In the genomic region with DNA sequence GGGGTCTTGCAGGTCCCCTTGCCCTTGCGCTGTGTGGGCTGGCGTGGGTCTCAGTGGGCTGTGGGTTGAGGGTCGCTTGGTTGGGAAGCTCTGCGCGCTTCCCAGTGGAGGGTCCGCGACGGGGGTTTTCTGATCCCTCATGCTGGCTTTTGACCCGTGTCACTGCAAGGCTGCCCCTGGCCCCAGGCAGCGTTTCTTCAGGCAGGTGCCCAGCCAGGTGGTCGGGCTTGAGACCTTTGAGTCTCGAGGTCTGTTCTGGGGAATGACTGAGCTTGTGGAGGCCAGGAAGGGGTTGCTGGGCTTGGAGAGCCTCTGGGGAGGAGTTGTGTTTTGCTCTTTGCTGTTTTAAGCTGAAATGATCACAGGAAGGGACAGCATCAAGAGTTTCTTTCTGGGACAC, we compare ENCODE assay signal across 1 cellular context.
TF ChIP-seq lines count a peak whose summit lies in the region.

No MANE protein-coding gene starts in this region.

TF ChIP-seq in H1, 55 proteins besides CTCF, POLR2A, EP300 and RAD21:
- TF ChIP-seq RXRA (IDR thresholded peaks at IDR 0.05; ENCODE audit: insufficient read depth, low read depth, low read length) = no peak
- TF ChIP-seq CREB1 (IDR thresholded peaks at IDR 0.05) = no peak
- no peak for TF ChIP-seq RNF2 (IDR thresholded peaks at IDR 0.05; ENCODE audit: borderline replicate concordance, low read depth, low read length, missing control alignments, poor library complexity, severe bottlenecking)
- no peak for TF ChIP-seq SIRT6 (IDR thresholded peaks at IDR 0.05; ENCODE audit: low read length)
- no peak for TF ChIP-seq TAF1 (IDR thresholded peaks at IDR 0.05; ENCODE audit: low read depth, low read length)
- no peak for TF ChIP-seq CBX8 (IDR thresholded peaks at IDR 0.05; ENCODE audit: borderline replicate concordance, low read depth, low read length)
- TF ChIP-seq BCL11A (IDR thresholded peaks at IDR 0.05; ENCODE audit: low read depth in 2 of 2, low read length in 2 of 2) = no peak
- TF ChIP-seq SUZ12 (IDR thresholded peaks at IDR 0.05; ENCODE audit: low read length) = no peak
- TF ChIP-seq SIN3A (conservative IDR thresholded peaks at IDR 0.05 in 1 of 2, IDR thresholded peaks at IDR 0.05 in 1 of 2; ENCODE audit: low read depth in 1 of 2, low read length in 2 of 2) = no peak
- TF ChIP-seq, protein P1, sequence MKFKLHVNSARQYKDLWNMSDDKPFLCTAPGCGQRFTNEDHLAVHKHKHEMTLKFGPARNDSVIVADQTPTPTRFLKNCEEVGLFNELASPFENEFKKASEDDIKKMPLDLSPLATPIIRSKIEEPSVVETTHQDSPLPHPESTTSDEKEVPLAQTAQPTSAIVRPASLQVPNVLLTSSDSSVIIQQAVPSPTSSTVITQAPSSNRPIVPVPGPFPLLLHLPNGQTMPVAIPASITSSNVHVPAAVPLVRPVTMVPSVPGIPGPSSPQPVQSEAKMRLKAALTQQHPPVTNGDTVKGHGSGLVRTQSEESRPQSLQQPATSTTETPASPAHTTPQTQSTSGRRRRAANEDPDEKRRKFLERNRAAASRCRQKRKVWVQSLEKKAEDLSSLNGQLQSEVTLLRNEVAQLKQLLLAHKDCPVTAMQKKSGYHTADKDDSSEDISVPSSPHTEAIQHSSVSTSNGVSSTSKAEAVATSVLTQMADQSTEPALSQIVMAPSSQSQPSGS (IDR thresholded peaks at IDR 0.05; ENCODE audit: low read length) = no peak
- no peak for TF ChIP-seq POU5F1 (IDR thresholded peaks at IDR 0.05; ENCODE audit: low read depth, low read length)
- no peak for TF ChIP-seq NANOG (IDR thresholded peaks at IDR 0.05; ENCODE audit: insufficient read depth, low read depth, low read length, poor library complexity, severe bottlenecking)
